ENCODE assay signal across 30 cellular contexts in genomic region chr17:3295632-3296031, GRCh38. TPM values are rescaled to one million over a fixed set of nuclear protein-coding genes. Genes with fewer than 3 reads are reported as not detected.
"Had no signal": no experiment of that assay in that cellular context is flagged by ENCODE, and none has a peak within 500 bp of the region (broad histone marks: within the 10 kb centered on the region; RNA-seq: fewer than 3 reads in every experiment).

No MANE protein-coding gene starts in this region.

- FAIRE-seq: colon, endometrium, endothelial cell of umbilical vein, frontal cortex had no signal

- H3K4me1 ChIP-seq: colonic mucosa, esophagus muscularis mucosa, esophagus squamous epithelium, foreskin keratinocyte, gastrocnemius medialis, gastroesophageal sphincter, heart left ventricle, heart right ventricle had no signal

- ATAC-seq: effector memory CD8-positive, alpha-beta T cell; esophagus mucosa; foreskin keratinocyte; gastrocnemius medialis; gastroesophageal sphincter; heart left ventricle; heart right ventricle had no signal

- DNase-seq: colonic mucosa; cortex of kidney; dermis blood vessel endothelial cell; dorsolateral prefrontal cortex; effector CD4-positive, alpha-beta T cell; effector CD8-positive, alpha-beta T cell; effector memory CD4-positive, alpha-beta T cell; effector memory CD8-positive, alpha-beta T cell; endodermal cell; erythroblast; esophagus squamous epithelium; foreskin fibroblast; foreskin keratinocyte; foreskin melanocyte; gastrocnemius medialis; glutamatergic neuron; head of caudate nucleus; heart left ventricle; heart right ventricle had no signal

- H3K9me3 ChIP-seq: colonic mucosa, esophagus muscularis mucosa, esophagus squamous epithelium, gastrocnemius medialis had no signal

- H3K27ac ChIP-seq: colonic mucosa, coronary artery, dorsolateral prefrontal cortex, epithelial cell of prostate, esophagus muscularis mucosa, esophagus squamous epithelium, foreskin keratinocyte, gastrocnemius medialis, gastroesophageal sphincter, heart left ventricle, heart right ventricle had no signal

- H3K4me3 ChIP-seq: colonic mucosa, coronary artery, dorsolateral prefrontal cortex, esophagus muscularis mucosa, esophagus squamous epithelium, gastrocnemius medialis, gastroesophageal sphincter, heart left ventricle, heart right ventricle had no signal

RNA-seq across cellular contexts. Expression of gene OR3A1, which starts 2.5 kb away (rescaled TPM):
- polyA plus RNA-seq: endothelial cell of umbilical vein, esophagus, fibroblast of lung, foreskin keratinocyte, heart left ventricle, heart right ventricle had no signal
